In the genomic region with DNA sequence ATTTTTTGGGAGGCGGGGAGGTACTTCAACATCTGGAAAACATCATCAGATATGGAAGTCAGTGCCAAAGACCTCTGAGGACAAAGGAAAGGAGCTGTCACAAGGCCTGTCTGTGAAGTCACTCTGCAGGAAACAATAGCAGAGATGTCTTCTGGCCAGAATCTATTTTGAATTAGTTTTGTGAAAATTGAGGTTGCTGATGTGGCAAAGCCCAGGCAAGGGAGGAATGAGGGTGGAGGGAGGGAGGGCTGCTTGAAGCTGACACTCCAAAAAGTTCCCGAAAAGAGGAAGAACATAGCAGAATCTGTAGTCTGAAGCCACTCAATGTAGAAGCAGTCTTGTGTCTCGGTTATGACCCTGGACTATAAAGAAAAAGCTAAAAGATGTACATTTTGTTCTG, we compare ENCODE assay signal across 14 cellular contexts.
"Had no signal": no experiment of that assay in that cellular context is flagged by ENCODE, and none has a peak within 500 bp of the region (broad histone marks: within the 10 kb centered on the region; RNA-seq: fewer than 3 reads in every experiment).

No MANE protein-coding gene starts in this region.

- H3K27ac ChIP-seq: esophagus squamous epithelium, neutrophil, pancreas, tibial artery, uterus had no signal

- H3K36me3 ChIP-seq: esophagus squamous epithelium, neutrophil, pancreas, tibial artery, uterus had no signal

- H3K27me3 ChIP-seq: esophagus squamous epithelium, neutrophil, tibial artery, uterus had no signal

- ATAC-seq: natural killer cell; stimulated activated naive CD8-positive, alpha-beta T cell treated with anti-CD3 and anti-CD28 coated beads, Interleukin-15, Interleukin-2, amounts not matched to agents 100 U/mL and 50 U/mL, for 24 hours had no signal

- H3K4me3 ChIP-seq: esophagus squamous epithelium, pancreas, tibial artery, uterus had no signal

- H3K4me1 ChIP-seq: esophagus squamous epithelium, pancreas, tibial artery had no signal

- H3K9me3 ChIP-seq: esophagus squamous epithelium, neutrophil, pancreas, tibial artery, uterus had no signal

- DNase-seq: activated CD4-positive, alpha-beta T cell treated with anti-CD3 and anti-CD28 coated beads, Interleukin-2, amount 50 U/mL, for 4 hours; amniotic stem cell; effector CD8-positive, alpha-beta T cell; esophagus squamous epithelium; foreskin fibroblast; mesendoderm; natural killer cell; pancreas; stimulated activated CD4-positive, alpha-beta T cell treated with anti-CD3 and anti-CD28 coated beads, Interleukin-2, amount 100 ng/mL, for 24 hours; stimulated activated naive CD8-positive, alpha-beta T cell treated with anti-CD3 and anti-CD28 coated beads, Interleukin-15, Interleukin-2, amounts not matched to agents 100 U/mL and 50 U/mL, for 24 hours; SW 1271; uterus had no signal
